In the genomic region with DNA sequence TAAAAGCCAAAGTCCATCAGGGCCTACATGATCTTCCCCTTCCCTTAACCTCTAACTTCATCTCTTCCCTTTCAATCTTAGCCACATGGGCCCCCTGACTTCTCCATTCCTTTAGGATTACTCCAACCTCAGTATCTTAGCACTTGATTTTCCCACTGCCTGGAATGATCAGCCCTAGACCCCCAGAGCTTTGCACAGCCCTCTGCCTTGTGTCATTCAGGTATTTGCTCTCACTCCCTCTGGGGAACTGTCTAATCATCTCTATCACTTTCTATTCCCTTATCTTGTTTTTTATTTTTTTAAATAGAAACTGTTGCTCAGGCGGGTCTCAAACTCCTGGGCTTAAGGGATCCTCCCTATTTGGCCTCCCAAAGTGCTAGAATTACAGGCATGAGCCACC, we compare ENCODE assay signal across 14 cellular contexts. TPM values are rescaled to one million over a fixed set of nuclear protein-coding genes. Genes with fewer than 3 reads are reported as not detected.
DNase-seq lines count a peak whose midpoint lies in the region; ATAC-seq lines count a peak whose summit lies in the region.
"Had no signal": no experiment of that assay in that cellular context is flagged by ENCODE, and none has a peak within 500 bp of the region (broad histone marks: within the 10 kb centered on the region; RNA-seq: fewer than 3 reads in every experiment).

No MANE protein-coding gene starts in this region.

- no peak overlapping the region for H3K4me3 Mint-ChIP-seq in activated T-helper 17 cell treated with anti-CD3 and anti-CD28 coated beads, Interleukin-2, amount 50 U/mL, for 72 hours

- peak; percentile 26 for DNase-seq in DMS53 (lab: John Stamatoyannopoulos, UW)
- no peak for DNase-seq in DMS53 treated with DMSO at 0.1 percent for 48 hours (lab: John Stamatoyannopoulos, UW; ENCODE audit: unreplicated experiment)
- DNase-seq in mesenteric fat pad (ENCODE audit: low spot score): peak; percentile 6
- no peak for DNase-seq in COR-L47 (lab: John Stamatoyannopoulos, UW)
- DNase-seq: activated CD4-positive, alpha-beta T cell treated with anti-CD3 and anti-CD28 coated beads for 4 hours; mammary epithelial cell; SW 1271 had no signal

- H3K4me1 Mint-ChIP-seq in activated T-helper 17 cell treated with anti-CD3 and anti-CD28 coated beads, Interleukin-2, amount 50 U/mL, for 72 hours: peaks cover 28% of the 10 kb centered on the region

- peaks cover 54% of the 10 kb centered on the region for H3K36me3 ChIP-seq in HUES48 (ENCODE audit: control insufficient read depth, insufficient read depth, low read length)

- H3K27me3 Mint-ChIP-seq in activated T-helper 17 cell treated with anti-CD3 and anti-CD28 coated beads, Interleukin-2, amount 50 U/mL, for 72 hours: no peaks in the 10 kb centered on the region

- H3K36me3 Mint-ChIP-seq in activated T-helper 17 cell treated with anti-CD3 and anti-CD28 coated beads, Interleukin-2, amount 50 U/mL, for 72 hours (ENCODE audit: low read depth): peaks cover 80% of the 10 kb centered on the region

- peak overlapping the region; percentile 79 for H3K27ac ChIP-seq in HUES48 (ENCODE audit: low read depth, low read length)
- H3K27ac ChIP-seq: parathyroid adenoma, tibial nerve had no signal

- H3K9me3 ChIP-seq in HUES48 (ENCODE audit: control insufficient read depth, insufficient read depth, low read length): no peaks in the 10 kb centered on the region

- H3K27ac Mint-ChIP-seq in activated T-helper 17 cell treated with anti-CD3 and anti-CD28 coated beads, Interleukin-2, amount 50 U/mL, for 72 hours: peak overlapping the region; percentile 42

- no peaks in the 10 kb centered on the region for H3K9me3 Mint-ChIP-seq in activated T-helper 17 cell treated with anti-CD3 and anti-CD28 coated beads, Interleukin-2, amount 50 U/mL, for 72 hours
- H3K9me3 Mint-ChIP-seq: activated naive CD4-positive, alpha-beta T cell treated with anti-CD3 and anti-CD28 coated beads, Interleukin-2, amount 50 U/mL, for 72 hours had no signal

- peaks cover 21% of the 10 kb centered on the region for H3K4me1 ChIP-seq in HUES48 (ENCODE audit: control insufficient read depth, insufficient read depth, low read length)
- H3K4me1 ChIP-seq: parathyroid adenoma had no signal

- H3K9ac ChIP-seq in HUES48 (ENCODE audit: low read depth, low read length): no peak overlapping the region
- H3K9ac ChIP-seq: parathyroid adenoma had no signal

- no peaks in the 10 kb centered on the region for H3K27me3 ChIP-seq in HUES48 (ENCODE audit: control insufficient read depth, insufficient read depth, low read length)
- H3K27me3 ChIP-seq: tibial nerve had no signal

- no peak overlapping the region for H3K4me3 ChIP-seq in HUES48 (ENCODE audit: low read depth, low read length)
- H3K4me3 ChIP-seq: tibial nerve had no signal

- peak; percentile 18 for ATAC-seq in activated T-helper 17 cell treated with anti-CD3 and anti-CD28 coated beads, Interleukin-2, amount 50 U/mL, for 72 hours (replicated peaks)
- ATAC-seq in HG03097 (IDR thresholded peaks at IDR 0.05; ENCODE audit: low FRiP score, unreplicated experiment) (no peak), HG02610 (IDR thresholded peaks at IDR 0.05; ENCODE audit: unreplicated experiment) (no peak)

RNA-seq across cellular contexts. Expression of a gene that starts 13.3 kb away (rescaled TPM):
- total RNA-seq in activated T-helper 17 cell treated with anti-CD3 and anti-CD28 coated beads, Interleukin-2, amount 50 U/mL, for 72 hours: 10 to 100 TPM; 32.8 to 54.9 TPM
- 43.4 TPM for total RNA-seq in mesenteric fat pad

Comparison
In these comparisons a context has a peak if more than half of its experiments do, and no peak if none do; other contexts are left out.
1. DNase-seq: peak in DMS53 (single experiment) and mesenteric fat pad (single experiment); none in DMS53 treated with DMSO at 0.1 percent for 48 hours (single experiment) and COR-L47 (single experiment).